ENCODE assay signal across 24 cellular contexts in the genomic region with DNA sequence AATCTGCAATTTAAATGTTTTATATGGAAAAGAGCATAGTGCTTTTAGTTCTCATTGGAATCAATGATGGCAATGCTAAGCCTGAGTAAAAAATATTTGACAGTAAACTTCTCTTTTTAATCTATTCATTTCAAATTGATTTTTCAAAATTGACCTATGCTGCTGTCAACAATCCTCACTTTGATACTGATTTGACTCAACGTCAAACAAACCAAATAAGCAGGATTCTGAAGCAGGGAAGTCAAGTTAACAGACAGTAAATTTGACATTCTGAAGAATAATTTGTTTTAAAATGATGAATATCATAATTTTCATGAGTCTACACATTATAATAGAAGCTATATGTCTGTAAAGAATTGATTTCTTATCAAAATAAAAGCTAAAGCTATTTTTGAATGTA.
"Had no signal": no experiment of that assay in that cellular context is flagged by ENCODE, and none has a peak within 500 bp of the region (broad histone marks: within the 10 kb centered on the region; RNA-seq: fewer than 3 reads in every experiment).

No MANE protein-coding gene starts in this region.

- H3K27me3 ChIP-seq: colonic mucosa, dorsolateral prefrontal cortex, esophagus muscularis mucosa, esophagus squamous epithelium, foreskin keratinocyte, gastrocnemius medialis, gastroesophageal sphincter, heart left ventricle, heart right ventricle had no signal

- H3K27ac ChIP-seq: colonic mucosa, coronary artery, dorsolateral prefrontal cortex, epithelial cell of prostate, esophagus muscularis mucosa, esophagus squamous epithelium, foreskin keratinocyte, gastrocnemius medialis, gastroesophageal sphincter, heart left ventricle, heart right ventricle had no signal

- H3K36me3 ChIP-seq: colonic mucosa, esophagus muscularis mucosa, esophagus squamous epithelium, gastrocnemius medialis, gastroesophageal sphincter, heart left ventricle, heart right ventricle had no signal

- H3K27me3 Mint-ChIP-seq: dendritic cell treated with granulocyte-macrophage colony-stimulating factor and Interleukin-4, amounts not matched to agents 40 ng/mL and 50 ng/mL, for 4 days; effector memory CD8-positive, alpha-beta T cell had no signal

- H3K4me3 ChIP-seq: colonic mucosa, coronary artery, dorsolateral prefrontal cortex, esophagus muscularis mucosa, esophagus squamous epithelium, gastrocnemius medialis, gastroesophageal sphincter, heart left ventricle, heart right ventricle had no signal

- H3K4me3 Mint-ChIP-seq: dendritic cell treated with granulocyte-macrophage colony-stimulating factor and Interleukin-4, amounts not matched to agents 40 ng/mL and 50 ng/mL, for 4 days; effector memory CD8-positive, alpha-beta T cell; endodermal cell had no signal

- H3K4me1 Mint-ChIP-seq: endodermal cell had no signal

- H3K27ac Mint-ChIP-seq: dendritic cell treated with granulocyte-macrophage colony-stimulating factor and Interleukin-4, amounts not matched to agents 40 ng/mL and 50 ng/mL, for 4 days; effector memory CD8-positive, alpha-beta T cell; endodermal cell had no signal

- H3K9me3 ChIP-seq: colonic mucosa, esophagus muscularis mucosa, esophagus squamous epithelium, gastrocnemius medialis had no signal

- DNase-seq: colonic mucosa; cortex of kidney; dermis blood vessel endothelial cell; dorsolateral prefrontal cortex; effector CD4-positive, alpha-beta T cell; effector CD8-positive, alpha-beta T cell; effector memory CD4-positive, alpha-beta T cell; effector memory CD8-positive, alpha-beta T cell; endodermal cell; erythroblast; esophagus squamous epithelium; foreskin fibroblast; foreskin keratinocyte; foreskin melanocyte; gastrocnemius medialis; glutamatergic neuron; head of caudate nucleus; heart left ventricle; heart right ventricle had no signal
